ENCODE assay signal across 13 cellular contexts in the genomic region with DNA sequence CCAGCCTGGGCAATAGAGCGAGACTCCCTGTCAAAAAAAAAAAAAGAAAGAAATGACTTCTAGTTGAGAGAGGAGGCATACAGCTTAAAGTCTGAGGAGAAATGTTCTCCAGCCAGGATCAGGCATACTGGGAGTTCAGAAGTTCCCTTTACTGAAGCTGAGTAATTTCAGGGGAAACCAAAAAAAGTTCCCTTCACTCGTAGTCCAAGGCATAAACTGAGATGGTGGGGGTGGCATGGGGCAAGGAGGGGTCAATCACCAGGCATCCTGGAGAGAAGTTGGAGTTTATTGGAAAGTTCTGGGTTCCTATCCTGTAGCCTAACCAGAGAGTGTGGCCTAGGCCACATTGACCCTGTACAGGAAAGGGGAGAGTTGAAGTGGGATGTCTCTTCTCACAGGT. TPM values are rescaled to one million over a fixed set of nuclear protein-coding genes. Genes with fewer than 3 reads are reported as not detected.
DNase-seq lines count a peak whose midpoint lies in the region; ATAC-seq and TF ChIP-seq lines count a peak whose summit lies in the region.
"Had no signal": no experiment of that assay in that cellular context is flagged by ENCODE, and none has a peak within 500 bp of the region (broad histone marks: within the 10 kb centered on the region; RNA-seq: fewer than 3 reads in every experiment).

No MANE protein-coding gene starts in this region.

- H3K4me3 Mint-ChIP-seq in nephron, result no peak overlapping the region
- H3K4me3 Mint-ChIP-seq in mesothelial cell of epicardium, result no peak overlapping the region

- ATAC-seq in right cardiac atrium, result no peak
- ATAC-seq in left cardiac atrium, result no peak
- ATAC-seq: effector memory CD8-positive, alpha-beta T cell had no signal

- DNase-seq in right cardiac atrium (no peak), left cardiac atrium (no peak), colonic mucosa (no peak), mesothelial cell of epicardium (ENCODE audit: low spot score in 2 of 2, unreplicated experiment in 2 of 2) (no peak), GM03348 (ENCODE audit: low spot score) (no peak), occipital lobe (lab: John Stamatoyannopoulos, UW) (no peak)
- DNase-seq: activated CD4-positive, CD25-positive, alpha-beta regulatory T cell treated with anti-CD3 and anti-CD28 coated beads, Interleukin-2, amount 50 U/mL, for 72 hours; activated naive CD4-positive, alpha-beta T cell treated with anti-CD3 and anti-CD28 coated beads, Interleukin-2, amount 50 U/mL, for 16 hours; effector memory CD8-positive, alpha-beta T cell; NCI-H187; pancreas had no signal

- H3K4me1 Mint-ChIP-seq in nephron (peaks cover 8% of the 10 kb centered on the region), mesothelial cell of epicardium (peaks cover 11% of the 10 kb centered on the region)

- H3K27me3 Mint-ChIP-seq in nephron (ENCODE audit: low read depth) (no peaks in the 10 kb centered on the region), mesothelial cell of epicardium (ENCODE audit: low read depth) (no peaks in the 10 kb centered on the region)
- H3K27me3 Mint-ChIP-seq: effector memory CD8-positive, alpha-beta T cell had no signal

- H3K4me3 ChIP-seq in right cardiac atrium (ENCODE audit: low read length) (no peak overlapping the region), colonic mucosa (no peak overlapping the region), urinary bladder (ENCODE audit: low read depth, low read length) (no peak overlapping the region)
- H3K4me3 ChIP-seq: pancreas had no signal

- H3K27ac ChIP-seq in right cardiac atrium (ENCODE audit: low read length) (peak overlapping the region; percentile 26), colonic mucosa (peak overlapping the region; percentile 63), urinary bladder (ENCODE audit: low read depth) (peak overlapping the region; percentile 77)

- TF ChIP-seq CTCF in colonic mucosa (IDR thresholded peaks at IDR 0.05) (no peak), nephron (IDR thresholded peaks at IDR 0.05; ENCODE audit: unreplicated experiment in 3 of 3) (no peak), mesothelial cell of epicardium (IDR thresholded peaks at IDR 0.05; ENCODE audit: unreplicated experiment) (no peak)

- 70% methylated on average over 2 of the region's 2 CpGs for WGBS in right cardiac atrium
- WGBS in urinary bladder, result 80% methylated on average over 2 of the region's 2 CpGs

- H3K9me3 ChIP-seq in right cardiac atrium (ENCODE audit: control insufficient read depth, low read length) (no peaks in the 10 kb centered on the region), colonic mucosa (no peaks in the 10 kb centered on the region)
- H3K9me3 ChIP-seq: pancreas had no signal

- intact Hi-C loops in right cardiac atrium (cut with DNase I) (loop anchor here in 1 of 4 donors (10.0 kb wide), 1 partner anchor 53 kb away; no protein-coding TSS in a partner anchor), left cardiac atrium (cut with DNase I) (loop anchor here in 1 of 2 donors (10.0 kb wide), 1 partner anchor 63 kb away; a partner anchor contains a TSS), colonic mucosa (cut with DNase I) (no loop called here)

- H3K27me3 ChIP-seq in right cardiac atrium (ENCODE audit: control insufficient read depth, insufficient read depth), result no peaks in the 10 kb centered on the region
- H3K27me3 ChIP-seq in colonic mucosa, result no peaks in the 10 kb centered on the region
- H3K27me3 ChIP-seq: pancreas had no signal

- H3K9ac ChIP-seq in colonic mucosa (ENCODE audit: low read depth in 2 of 2, low read length in 2 of 2), result no peak overlapping the region

- H3K9me3 Mint-ChIP-seq in nephron (no peaks in the 10 kb centered on the region), mesothelial cell of epicardium (no peaks in the 10 kb centered on the region)
- H3K9me3 Mint-ChIP-seq: effector memory CD8-positive, alpha-beta T cell had no signal

- peaks cover 4% of the 10 kb centered on the region for H3K4me1 ChIP-seq in right cardiac atrium (ENCODE audit: control insufficient read depth, insufficient read depth, low read length)
- no peaks in the 10 kb centered on the region for H3K4me1 ChIP-seq in colonic mucosa
- no peaks in the 10 kb centered on the region for H3K4me1 ChIP-seq in urinary bladder (ENCODE audit: insufficient read depth)

- peak overlapping the region; percentile 64 to 81 (median 69) for H3K27ac Mint-ChIP-seq in nephron
- no peak overlapping the region for H3K27ac Mint-ChIP-seq in mesothelial cell of epicardium

- H3K36me3 ChIP-seq in colonic mucosa (no peaks in the 10 kb centered on the region), urinary bladder (ENCODE audit: insufficient read depth) (no peaks in the 10 kb centered on the region)
- H3K36me3 ChIP-seq: pancreas had no signal

- H3K36me3 Mint-ChIP-seq in nephron (ENCODE audit: low read depth) (peaks cover 16% of the 10 kb centered on the region), mesothelial cell of epicardium (peaks cover 9% of the 10 kb centered on the region)

RNA-seq across cellular contexts. Expression of a gene that starts 5.9 kb away (rescaled TPM):
- total RNA-seq in right cardiac atrium (100 to 1,000 TPM; 153 to 254 (median 196) TPM), left cardiac atrium (100 to 1,000 TPM; 230 to 235 TPM), colonic mucosa (100 to 1,000 TPM; 131 to 235 TPM), urinary bladder (49.2 TPM), mesothelial cell of epicardium (97.9 to 108 TPM (median 98.7 TPM) in 3 replicates), occipital lobe (57.6 TPM)
- polyA plus RNA-seq in right cardiac atrium (258 TPM), urinary bladder (411 TPM)

RNA-seq across cellular contexts. Expression of a gene that starts 12.4 kb away (rescaled TPM):
- total RNA-seq in right cardiac atrium, result 10 to 100 TPM; 36.6 to 46.0 (median 40.4) TPM
- 19.5 TPM for polyA plus RNA-seq in right cardiac atrium
- total RNA-seq in left cardiac atrium, result 10 to 100 TPM; 37.1 to 45.5 TPM
- total RNA-seq in colonic mucosa, result 10 to 100 TPM; 40.5 to 43.9 TPM
- total RNA-seq in urinary bladder, result 23.7 TPM
- 34.2 TPM for polyA plus RNA-seq in urinary bladder
- total RNA-seq in mesothelial cell of epicardium, result 53.1 to 55.3 TPM (median 54.5 TPM) in 3 replicates
- total RNA-seq in occipital lobe, result 22.9 TPM

RNA-seq across cellular contexts. Expression of a gene that starts 59.5 kb away (rescaled TPM):
- total RNA-seq in right cardiac atrium, result 100 to 1,000 TPM; 217 to 310 (median 265) TPM
- 142 TPM for polyA plus RNA-seq in right cardiac atrium
- total RNA-seq in left cardiac atrium, result 100 to 1,000 TPM; 311 to 334 TPM
- total RNA-seq in colonic mucosa, result 100 to 1,000 TPM; 499 to 506 TPM
- total RNA-seq in urinary bladder, result 308 TPM
- 451 TPM for polyA plus RNA-seq in urinary bladder
- total RNA-seq in mesothelial cell of epicardium, result 248 to 261 TPM (median 250 TPM) in 3 replicates
- total RNA-seq in occipital lobe, result 146 TPM

RNA-seq across cellular contexts. Expression of a gene that starts 59.9 kb away (rescaled TPM):
- 10 to 100 TPM; 15.5 to 21.4 (median 19.0) TPM for total RNA-seq in right cardiac atrium
- polyA plus RNA-seq in right cardiac atrium, result 19.4 TPM
- 10 to 100 TPM; 15.2 to 19.1 TPM for total RNA-seq in left cardiac atrium
- 10 to 100 TPM; 35.0 to 37.6 TPM for total RNA-seq in colonic mucosa
- 11.1 TPM for total RNA-seq in urinary bladder
- polyA plus RNA-seq in urinary bladder, result 38.4 TPM
- total RNA-seq in mesothelial cell of epicardium, result 13.7 to 15.8 TPM (median 13.9 TPM) in 3 replicates
- 10.1 TPM for total RNA-seq in occipital lobe

Comparison
In these comparisons a context has a peak if more than half of its experiments do, and no peak if none do; other contexts are left out.
1. H3K27ac ChIP-seq: peak in every context shown above with its lines; median percentile 77 in urinary bladder; 63 in colonic mucosa; 26 in right cardiac atrium.